ENCODE assay signal across 8 cellular contexts in the genomic region with DNA sequence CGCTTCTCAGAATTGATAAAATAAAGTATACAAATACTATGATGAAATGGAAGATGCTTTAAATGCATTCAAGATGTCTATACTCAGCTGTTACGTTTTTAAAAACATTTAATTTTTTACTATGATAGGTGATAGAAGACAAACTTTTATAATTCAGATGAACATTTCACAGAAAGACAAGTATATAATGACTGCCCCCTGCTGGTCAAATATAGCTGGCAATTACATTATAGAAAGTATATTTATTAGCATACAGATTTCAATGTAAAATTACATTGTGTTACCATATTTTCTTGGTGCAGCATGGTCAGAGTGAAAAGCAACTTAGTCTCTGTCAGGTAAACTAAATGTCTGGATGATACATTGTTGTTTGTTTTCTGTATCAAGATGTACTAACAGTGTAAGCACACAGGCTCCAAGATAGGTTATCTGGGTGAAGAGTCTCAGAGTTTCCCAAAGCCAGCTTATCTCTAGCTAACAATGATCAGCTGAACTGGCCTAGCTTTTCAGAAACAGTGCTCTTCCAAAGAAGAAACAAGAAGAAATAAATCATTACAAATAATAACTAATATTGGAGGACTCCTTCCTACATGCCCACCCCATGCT. TPM values are rescaled to one million over a fixed set of nuclear protein-coding genes. Genes with fewer than 3 reads are reported as not detected.
DNase-seq lines count a peak whose midpoint lies in the region; TF ChIP-seq lines count a peak whose summit lies in the region.

No MANE protein-coding gene starts in this region.

- peak; percentile 54 for DNase-seq in A673 (ENCODE audit: low spot score)
- DNase-seq in EH (ENCODE audit: low read depth): peak; percentile 23
- DNase-seq in NCI-H526 treated with DMSO at 0.1 percent for 48 hours (lab: John Stamatoyannopoulos, UW): peak; percentile 10
- DNase-seq in effector CD4-positive, alpha-beta T cell: peak; percentile 4
- no peak for DNase-seq in progenitor cell of endocrine pancreas (ENCODE audit: low spot score, unreplicated experiment)
- DNase-seq in dedifferentiated amniotic fluid mesenchymal stem cell (ENCODE audit: extremely low spot score): no peak
- no peak for DNase-seq in activated CD8-positive, alpha-beta memory T cell treated with anti-CD3 and anti-CD28 coated beads, Interleukin-2, amount 50 U/mL, for 4 hours
- DNase-seq in COR-L47 (lab: John Stamatoyannopoulos, UW): no peak

- CTCF ChIA-PET in A673 (lab: Charles Lee): interaction anchor here (0.6 to 2.1 kb wide), 3 partner anchors 15 to 421 kb away, joined by 3 to 12 read pairs (median 4); no protein-coding TSS in a partner anchor

- H3K4me3 ChIP-seq in A673 (ENCODE audit: low read depth, low read length, poor library complexity, severe bottlenecking): no peak overlapping the region

- H3K4me1 ChIP-seq in A673 (ENCODE audit: insufficient read depth, low read length, poor library complexity, severe bottlenecking): no peaks in the 10 kb centered on the region

- no peaks in the 10 kb centered on the region for H3K27me3 Mint-ChIP-seq in progenitor cell of endocrine pancreas

- peaks cover 14% of the 10 kb centered on the region for H3K9me3 Mint-ChIP-seq in progenitor cell of endocrine pancreas (ENCODE audit: low read depth)

- H3K36me3 Mint-ChIP-seq in progenitor cell of endocrine pancreas (ENCODE audit: insufficient read depth): no peaks in the 10 kb centered on the region

- no peak overlapping the region for H3K27ac Mint-ChIP-seq in progenitor cell of endocrine pancreas

- peak; percentile 79 for TF ChIP-seq CTCF in A673 (conservative IDR thresholded peaks at IDR 0.05; ENCODE audit: low read depth, low read length)
- peak; percentile 70 for TF ChIP-seq CTCF in progenitor cell of endocrine pancreas (IDR thresholded peaks at IDR 0.05; ENCODE audit: unreplicated experiment)

- no peaks in the 10 kb centered on the region for H3K36me3 ChIP-seq in A673 (ENCODE audit: insufficient read depth, low read length, poor library complexity, severe bottlenecking)

- POLR2A ChIA-PET in A673 (lab: Charles Lee; ENCODE audit: low non-redundant PET): no interaction called here

- no peaks in the 10 kb centered on the region for H3K9me3 ChIP-seq in A673 (ENCODE audit: low read depth, low read length, poor library complexity, severe bottlenecking)

- intact Hi-C loops in A673 (cut with micrococcal nuclease; ENCODE audit: unreplicated experiment): loop anchor here (1.0 to 5.0 kb wide), 2 partner anchors 240 to 659 kb away; no protein-coding TSS in a partner anchor

- H3K27ac ChIP-seq in A673 (ENCODE audit: low read depth, low read length, poor library complexity, severe bottlenecking): no peak overlapping the region

- no peak overlapping the region for H3K4me3 Mint-ChIP-seq in progenitor cell of endocrine pancreas (ENCODE audit: low read depth)

- BruUV-seq in A673 (replicated peaks; lab: Mats Ljungman, UMichigan): no TSS peak

- no peaks in the 10 kb centered on the region for H3K27me3 ChIP-seq in A673 (replicated peaks; ENCODE audit: insufficient read depth, low read depth, low read length, poor library complexity)

- H3K4me1 Mint-ChIP-seq in progenitor cell of endocrine pancreas (ENCODE audit: low read depth): peaks cover 1% of the 10 kb centered on the region

RNA-seq across cellular contexts. Expression of a gene that starts 54.1 kb away (rescaled TPM):
- total RNA-seq in A673 (2021): 0.96 and 1.1 TPM in 2 replicates
- 1.3 and 1.8 TPM in 2 replicates for total RNA-seq in progenitor cell of endocrine pancreas

Comparison
In these comparisons a context has a peak if more than half of its experiments do, and no peak if none do; other contexts are left out.
1. DNase-seq: peak in A673 (single experiment), EH (single experiment), NCI-H526 treated with DMSO at 0.1 percent for 48 hours (single experiment) and effector CD4-positive, alpha-beta T cell (single experiment); none in progenitor cell of endocrine pancreas (single experiment), dedifferentiated amniotic fluid mesenchymal stem cell (single experiment), activated CD8-positive, alpha-beta memory T cell treated with anti-CD3 and anti-CD28 coated beads, Interleukin-2, amount 50 U/mL, for 4 hours (single experiment) and COR-L47 (single experiment).